ENCODE assay signal across 11 cellular contexts in the genomic region with DNA sequence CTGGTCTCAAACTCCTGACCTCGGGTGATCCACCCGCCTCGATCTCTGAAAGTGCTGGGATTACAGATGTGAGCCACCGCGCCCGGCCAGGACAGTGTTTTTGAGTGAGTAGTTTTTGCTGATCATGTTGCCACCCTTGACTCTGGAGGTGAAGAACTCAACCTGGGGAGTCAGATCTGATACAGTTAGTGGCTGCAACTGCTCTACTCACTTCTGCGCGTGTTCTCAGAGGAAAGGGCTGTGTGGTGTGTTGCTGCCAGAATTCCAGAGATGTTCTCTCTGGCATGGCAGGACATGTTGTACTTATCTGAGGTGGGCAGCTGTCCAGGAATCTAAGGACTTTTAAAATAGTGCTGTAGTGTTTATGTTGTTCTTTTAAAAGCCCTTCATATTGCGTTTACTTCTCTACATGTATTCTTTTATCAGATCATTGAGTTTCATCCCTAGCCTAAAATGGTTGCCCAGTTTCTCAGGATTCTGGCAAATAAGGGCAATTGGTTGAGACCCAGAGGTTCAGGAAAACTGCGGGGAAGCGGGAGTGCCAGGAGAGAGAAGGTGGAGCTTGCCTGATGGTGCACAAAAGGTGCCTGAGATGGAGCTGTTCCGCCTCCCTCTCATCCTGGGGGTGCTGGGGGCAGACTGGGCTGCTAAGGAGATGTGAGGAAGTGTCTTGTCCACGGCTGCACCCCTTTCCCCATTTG.
DNase-seq lines count a peak whose midpoint lies in the region; ATAC-seq and TF ChIP-seq lines count a peak whose summit lies in the region.
"Had no signal": no experiment of that assay in that cellular context is flagged by ENCODE, and none has a peak within 500 bp of the region (broad histone marks: within the 10 kb centered on the region; RNA-seq: fewer than 3 reads in every experiment).

No MANE protein-coding gene starts in this region.

- no peaks in the 10 kb centered on the region for H3K79me2 ChIP-seq in parathyroid adenoma

- POLR2A ChIA-PET in HEK293T (lab: Yijun Ruan, JAX), result interaction anchor here (0.8 kb wide), 1 partner anchor 145 kb away, joined by 4 read pairs; the partner anchor contains the start of gene PRMT9

- no peak overlapping the region for H3K9ac ChIP-seq in parathyroid adenoma

- peak in 1 of 2 donors; percentile 24 for TF ChIP-seq POLR2A in gastroesophageal sphincter (IDR thresholded peaks at IDR 0.05)

- CTCF ChIA-PET in HEK293T (lab: Yijun Ruan, JAX), result no interaction called here

- peak overlapping the region; percentile 94 to 97 (median 95) for H3K27ac ChIP-seq in gastroesophageal sphincter
- peak overlapping the region; percentile 32 for H3K27ac ChIP-seq in parathyroid adenoma
- H3K27ac ChIP-seq: HL-60 had no signal

- ATAC-seq in gastroesophageal sphincter (peak; percentile 83), GM18517 (IDR thresholded peaks at IDR 0.05; ENCODE audit: unreplicated experiment) (no peak)

- H3K36me3 ChIP-seq in gastroesophageal sphincter (peaks cover 0 to 23% of the 10 kb centered on the region in 2 donors), parathyroid adenoma (ENCODE audit: control insufficient read depth, insufficient read depth, low read length) (no peaks in the 10 kb centered on the region)

- WGBS in gastroesophageal sphincter (ENCODE audit: low coverage in 1 of 2), 2 donors, result 20 to 51% methylated on average over 1 to 13 of the region's 13 CpGs

- DNase-seq in AG08395 (ENCODE audit: low spot score), result peak; percentile 9
- DNase-seq in amniotic epithelial cell (ENCODE audit: low read depth), result peak; percentile 90
- DNase-seq in HEK293T (ENCODE audit: extremely low spot score), result no peak
- no peak for DNase-seq in SKM-1 treated with dmso at 0.1 percent for 144 hours (lab: John Stamatoyannopoulos, UW; ENCODE audit: unreplicated experiment)
- DNase-seq in cerebellar cortex (ENCODE audit: low spot score), result no peak
- DNase-seq: activated CD4-positive, alpha-beta T cell treated with anti-CD3 and anti-CD28 coated beads, Interleukin-2, amount 50 U/mL, for 4 hours; NCI-H1417 had no signal

- H3K4me2 ChIP-seq in parathyroid adenoma (ENCODE audit: low read length), result peak overlapping the region; percentile 35

- no peaks in the 10 kb centered on the region for H3K27me3 ChIP-seq in gastroesophageal sphincter
- no peaks in the 10 kb centered on the region for H3K27me3 ChIP-seq in parathyroid adenoma (ENCODE audit: control insufficient read depth, insufficient read depth, low read length)

- no peak for TF ChIP-seq CTCF in gastroesophageal sphincter (IDR thresholded peaks at IDR 0.05)
- no peak for TF ChIP-seq CTCF in parathyroid adenoma (IDR thresholded peaks at IDR 0.05)

- H3K9me3 ChIP-seq in gastroesophageal sphincter, result no peaks in the 10 kb centered on the region
- H3K9me3 ChIP-seq in parathyroid adenoma (ENCODE audit: control insufficient read depth, low read length), result no peaks in the 10 kb centered on the region

- peak overlapping the region; percentile 42 for H2AFZ ChIP-seq in parathyroid adenoma

- peak; percentile 87 for TF ChIP-seq EP300 in gastroesophageal sphincter (IDR thresholded peaks at IDR 0.05)

- H3K4me1 ChIP-seq in gastroesophageal sphincter, result peaks cover 44 to 100% (median 55%) of the 10 kb centered on the region in 3 donors
- no peaks in the 10 kb centered on the region for H3K4me1 ChIP-seq in parathyroid adenoma

- H3K4me3 ChIP-seq in gastroesophageal sphincter, result no peak overlapping the region
- H3K4me3 ChIP-seq in parathyroid adenoma (ENCODE audit: low read depth, low read length), result no peak overlapping the region

TF ChIP-seq in HEK293T, 16 proteins besides CTCF, POLR2A, EP300 and RAD21:
- no peak for TF ChIP-seq LEF1 (IDR thresholded peaks at IDR 0.05; ENCODE audit: borderline replicate concordance)
- no peak for TF ChIP-seq ZNF384 (IDR thresholded peaks at IDR 0.05)
- TF ChIP-seq, protein P1, sequence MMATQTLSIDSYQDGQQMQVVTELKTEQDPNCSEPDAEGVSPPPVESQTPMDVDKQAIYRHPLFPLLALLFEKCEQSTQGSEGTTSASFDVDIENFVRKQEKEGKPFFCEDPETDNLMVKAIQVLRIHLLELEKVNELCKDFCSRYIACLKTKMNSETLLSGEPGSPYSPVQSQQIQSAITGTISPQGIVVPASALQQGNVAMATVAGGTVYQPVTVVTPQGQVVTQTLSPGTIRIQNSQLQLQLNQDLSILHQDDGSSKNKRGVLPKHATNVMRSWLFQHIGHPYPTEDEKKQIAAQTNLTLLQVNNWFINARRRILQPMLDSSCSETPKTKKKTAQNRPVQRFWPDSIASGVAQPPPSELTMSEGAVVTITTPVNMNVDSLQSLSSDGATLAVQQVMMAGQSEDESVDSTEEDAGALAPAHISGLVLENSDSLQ (IDR thresholded peaks at IDR 0.05), result no peak
- TF ChIP-seq FOXK2 (IDR thresholded peaks at IDR 0.05), result no peak
- TF ChIP-seq CTBP1 (IDR thresholded peaks at IDR 0.05; ENCODE audit: borderline replicate concordance), result no peak
- TF ChIP-seq L3MBTL2 (conservative IDR thresholded peaks at IDR 0.05), result no peak
- TF ChIP-seq BHLHE40 (IDR thresholded peaks at IDR 0.05; ENCODE audit: borderline replicate concordance), result no peak
- no peak for TF ChIP-seq NFRKB (IDR thresholded peaks at IDR 0.05)
- TF ChIP-seq TARDBP (IDR thresholded peaks at IDR 0.05), result no peak
- no peak for TF ChIP-seq HDGF (IDR thresholded peaks at IDR 0.05; ENCODE audit: borderline replicate concordance)
- TF ChIP-seq FOXM1 (IDR thresholded peaks at IDR 0.05; ENCODE audit: borderline replicate concordance), result no peak
- TF ChIP-seq SP1 (IDR thresholded peaks at IDR 0.05), result no peak
- TF ChIP-seq ARNT (IDR thresholded peaks at IDR 0.05), result no peak
- TF ChIP-seq ELF4 (IDR thresholded peaks at IDR 0.05), result no peak
- TF ChIP-seq SUZ12 (IDR thresholded peaks at IDR 0.05), result no peak
- TF ChIP-seq FOXA1 (IDR thresholded peaks at IDR 0.05), result no peak

Comparison
In these comparisons a context has a peak if more than half of its experiments do, and no peak if none do; other contexts are left out.
1. DNase-seq: peak in AG08395 (single experiment) and amniotic epithelial cell (single experiment); none in HEK293T (single experiment), SKM-1 treated with dmso at 0.1 percent for 144 hours (single experiment) and cerebellar cortex (single experiment).